In the genomic region with DNA sequence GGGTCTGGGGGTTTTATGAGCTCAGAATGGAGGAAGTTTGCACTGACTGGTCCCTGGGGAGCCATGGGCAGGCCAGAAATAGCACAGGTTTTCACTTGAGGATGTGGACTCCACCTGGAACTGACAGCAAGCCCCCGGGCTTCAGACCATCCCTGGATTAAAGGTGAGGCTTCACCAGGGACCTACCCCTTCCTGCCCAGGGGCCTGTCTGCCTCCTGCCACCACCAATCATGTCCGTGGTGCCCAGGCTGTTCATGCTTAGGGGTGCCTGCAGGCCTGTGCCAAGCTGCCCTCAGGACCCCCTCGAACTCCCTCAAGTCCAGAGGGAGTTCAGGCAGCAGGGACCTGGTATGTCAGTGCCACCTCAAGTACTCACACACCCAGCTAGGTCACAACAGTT, we compare ENCODE assay signal across 31 cellular contexts.
"Had no signal": no experiment of that assay in that cellular context is flagged by ENCODE, and none has a peak within 500 bp of the region (broad histone marks: within the 10 kb centered on the region; RNA-seq: fewer than 3 reads in every experiment).

No MANE protein-coding gene starts in this region.

- H3K36me3 ChIP-seq: adrenal gland, esophagus muscularis mucosa, gastrocnemius medialis, heart left ventricle, WERI-Rb-1 had no signal

- H3K4me3 ChIP-seq: adrenal gland, body of pancreas, coronary artery, dorsolateral prefrontal cortex, esophagus muscularis mucosa, gastrocnemius medialis, heart left ventricle had no signal

- H3K4me1 ChIP-seq: adrenal gland, body of pancreas, esophagus muscularis mucosa, foreskin keratinocyte, gastrocnemius medialis, heart left ventricle had no signal

- H3K9me3 Mint-ChIP-seq: activated CD4-positive, alpha-beta T cell treated with anti-CD3 and anti-CD28 coated beads, Interleukin-2, amount 10 ng/mL, durations not matched to agents 24 days and 14 days; T-helper 2 cell treated with Interferon-gamma antibody and Interleukin-4, amounts not matched to agents 5 μg/mL and 100 μg/mL, for 36 hours had no signal

- H3K27me3 Mint-ChIP-seq: activated B cell treated with CpG ODN at 0.5 μM for 24 hours; activated CD4-positive, alpha-beta memory T cell treated with anti-CD3 and anti-CD28 coated beads, Interleukin-2, amount 10 ng/mL, durations not matched to agents 7 days and 5 days; activated CD4-positive, alpha-beta T cell treated with anti-CD3 and anti-CD28 coated beads, Interleukin-2, amount 10 ng/mL, durations not matched to agents 24 days and 14 days; activated naive CD4-positive, alpha-beta T cell treated with anti-CD3 and anti-CD28 coated beads, Interleukin-2, amount 10 ng/mL, durations not matched to agents 7 days and 5 days; activated T-cell treated with anti-CD3 and anti-CD28 coated beads, Interleukin-2, amount 50 U/mL, for 24 hours; dendritic cell treated with granulocyte-macrophage colony-stimulating factor and Interleukin-4, amounts not matched to agents 40 ng/mL and 50 ng/mL, for 4 days; effector memory CD8-positive, alpha-beta T cell; T-helper 17 cell had no signal

- H3K27me3 ChIP-seq: adrenal gland, body of pancreas, dorsolateral prefrontal cortex, esophagus muscularis mucosa, foreskin keratinocyte, gastrocnemius medialis, heart left ventricle had no signal

- H3K9me3 ChIP-seq: adrenal gland, esophagus muscularis mucosa, gastrocnemius medialis had no signal

- ATAC-seq: activated CD4-positive, CD25-positive, alpha-beta regulatory T cell treated with anti-CD3 and anti-CD28 coated beads, Interleukin-2, amount 50 U/mL, for 24 hours; activated naive CD4-positive, alpha-beta T cell treated with anti-CD3 and anti-CD28 coated beads, Interleukin-2, amount 50 U/mL, for 72 hours; activated T-cell treated with anti-CD3 and anti-CD28 coated beads, Interleukin-2, amount 50 U/mL, for 72 hours; body of pancreas; effector memory CD8-positive, alpha-beta T cell; foreskin keratinocyte; gastrocnemius medialis; T-helper 17 cell had no signal

- H3K4me3 Mint-ChIP-seq: activated B cell treated with CpG ODN at 0.5 μM for 24 hours; activated CD4-positive, alpha-beta memory T cell treated with anti-CD3 and anti-CD28 coated beads, Interleukin-2, amount 10 ng/mL, durations not matched to agents 7 days and 5 days; activated CD4-positive, alpha-beta T cell treated with anti-CD3 and anti-CD28 coated beads, Interleukin-2, amount 10 ng/mL, durations not matched to agents 24 days and 14 days; activated naive CD4-positive, alpha-beta T cell treated with anti-CD3 and anti-CD28 coated beads, Interleukin-2, amount 10 ng/mL, durations not matched to agents 7 days and 5 days; activated T-cell treated with anti-CD3 and anti-CD28 coated beads, Interleukin-2, amount 50 U/mL, for 24 hours; activated T-cell treated with anti-CD3 and anti-CD28 coated beads, Interleukin-2, amount 50 U/mL, for 72 hours; dendritic cell treated with granulocyte-macrophage colony-stimulating factor and Interleukin-4, amounts not matched to agents 40 ng/mL and 50 ng/mL, for 4 days; effector memory CD8-positive, alpha-beta T cell; T-helper 17 cell; T-helper 2 cell treated with Interferon-gamma antibody and Interleukin-4, amounts not matched to agents 5 μg/mL and 100 μg/mL, for 36 hours had no signal

- H3K36me3 Mint-ChIP-seq: activated naive CD4-positive, alpha-beta T cell treated with anti-CD3 and anti-CD28 coated beads, Interleukin-2, amount 10 ng/mL, durations not matched to agents 7 days and 5 days; activated naive CD4-positive, alpha-beta T cell treated with anti-CD3 and anti-CD28 coated beads, Interleukin-2, amount 50 U/mL, for 72 hours had no signal

- H3K27ac Mint-ChIP-seq: activated B cell treated with CpG ODN at 0.5 μM for 24 hours; activated CD4-positive, alpha-beta memory T cell treated with anti-CD3 and anti-CD28 coated beads, Interleukin-2, amount 10 ng/mL, durations not matched to agents 7 days and 5 days; activated CD4-positive, alpha-beta T cell treated with anti-CD3 and anti-CD28 coated beads, Interleukin-2, amount 10 ng/mL, durations not matched to agents 24 days and 14 days; activated naive CD4-positive, alpha-beta T cell treated with anti-CD3 and anti-CD28 coated beads, Interleukin-2, amount 10 ng/mL, durations not matched to agents 7 days and 5 days; activated naive CD4-positive, alpha-beta T cell treated with anti-CD3 and anti-CD28 coated beads, Interleukin-2, amount 50 U/mL, for 72 hours; activated T-cell treated with anti-CD3 and anti-CD28 coated beads, Interleukin-2, amount 50 U/mL, for 24 hours; activated T-cell treated with anti-CD3 and anti-CD28 coated beads, Interleukin-2, amount 50 U/mL, for 72 hours; dendritic cell treated with granulocyte-macrophage colony-stimulating factor and Interleukin-4, amounts not matched to agents 40 ng/mL and 50 ng/mL, for 4 days; effector memory CD8-positive, alpha-beta T cell; T-helper 17 cell; T-helper 2 cell treated with Interferon-gamma antibody and Interleukin-4, amounts not matched to agents 5 μg/mL and 100 μg/mL, for 36 hours had no signal

- DNase-seq: activated B cell treated with CpG ODN at 0.5 μM for 24 hours; activated CD4-positive, alpha-beta memory T cell treated with anti-CD3 and anti-CD28 coated beads, Interleukin-2, amount 10 ng/mL, durations not matched to agents 7 days and 5 days; activated CD4-positive, alpha-beta T cell treated with anti-CD3 and anti-CD28 coated beads, Interleukin-2, amount 10 ng/mL, durations not matched to agents 24 days and 14 days; activated CD8-positive, alpha-beta memory T cell treated with anti-CD3 and anti-CD28 coated beads, Interleukin-2, amount 50 U/mL, for 48 hours; activated gamma-delta T cell; activated naive CD4-positive, alpha-beta T cell; activated naive CD4-positive, alpha-beta T cell treated with anti-CD3 and anti-CD28 coated beads, Interleukin-2, amount 10 ng/mL, durations not matched to agents 7 days and 5 days; activated T-cell treated with anti-CD3 and anti-CD28 coated beads for 4 hours; activated T-cell treated with anti-CD3 and anti-CD28 coated beads, Interleukin-2, amount 50 U/mL, for 24 hours; activated T-cell treated with anti-CD3 and anti-CD28 coated beads, Interleukin-2, amount 50 U/mL, for 72 hours; adrenal gland; amygdala; body of pancreas; central memory CD4-positive, alpha-beta T cell; dorsolateral prefrontal cortex; effector memory CD8-positive, alpha-beta T cell; erythroblast; foreskin keratinocyte; gastrocnemius medialis; glutamatergic neuron; T-helper 1 cell; T-helper 17 cell; T1000; WERI-Rb-1 had no signal

- H3K27ac ChIP-seq: adrenal gland, body of pancreas, coronary artery, dorsolateral prefrontal cortex, esophagus muscularis mucosa, foreskin keratinocyte, gastrocnemius medialis, heart left ventricle, WERI-Rb-1 had no signal

- H3K4me1 Mint-ChIP-seq: activated B cell treated with CpG ODN at 0.5 μM for 24 hours; activated CD4-positive, alpha-beta memory T cell treated with anti-CD3 and anti-CD28 coated beads, Interleukin-2, amount 10 ng/mL, durations not matched to agents 7 days and 5 days; activated CD4-positive, alpha-beta T cell treated with anti-CD3 and anti-CD28 coated beads, Interleukin-2, amount 10 ng/mL, durations not matched to agents 24 days and 14 days; activated naive CD4-positive, alpha-beta T cell treated with anti-CD3 and anti-CD28 coated beads, Interleukin-2, amount 10 ng/mL, durations not matched to agents 7 days and 5 days; T-helper 17 cell had no signal
